In the genomic region with DNA sequence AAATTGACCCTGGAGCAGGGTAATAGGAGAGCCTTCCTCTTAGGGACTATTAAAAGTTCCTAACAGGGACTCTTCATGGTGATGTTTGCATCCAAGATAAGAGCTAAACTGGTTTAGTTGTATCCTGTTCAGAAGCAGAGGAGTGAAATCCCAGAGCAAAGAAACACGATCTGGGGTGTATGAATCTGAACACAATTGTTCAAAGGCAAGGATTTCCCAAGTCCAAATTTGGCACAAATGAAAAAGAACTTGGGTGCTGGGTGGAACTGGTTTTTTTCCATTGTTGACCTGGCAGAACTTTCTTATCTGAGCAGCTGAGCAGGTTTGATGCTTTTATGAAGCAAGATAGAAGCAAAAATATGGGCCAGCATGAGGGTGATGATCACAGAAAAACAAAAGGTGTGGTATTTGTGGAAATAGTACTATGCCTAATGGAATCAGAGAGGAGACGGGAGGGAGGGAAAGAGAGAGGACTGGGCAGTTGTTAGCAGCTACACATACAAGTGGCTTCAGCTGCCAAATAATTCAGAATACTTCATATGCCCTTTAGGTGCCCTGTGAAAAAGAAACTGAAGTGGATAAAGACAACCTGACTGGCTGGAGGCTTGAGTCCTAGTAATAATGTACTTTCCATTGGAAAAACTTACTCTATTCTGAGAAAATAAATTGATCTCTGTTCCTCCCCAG, we compare ENCODE assay signal across 8 cellular contexts. TPM values are rescaled to one million over a fixed set of nuclear protein-coding genes. Genes with fewer than 3 reads are reported as not detected.
DNase-seq lines count a peak whose midpoint lies in the region; ATAC-seq and TF ChIP-seq lines count a peak whose summit lies in the region.

No MANE protein-coding gene starts in this region.

- CTCF ChIA-PET in OCI-LY7 (lab: Charles Lee; ENCODE audit: unreplicated experiment), result no interaction called here

- H3K4me1 ChIP-seq in OCI-LY7 (ENCODE audit: insufficient read depth, low read length, poor library complexity, severe bottlenecking) (peaks cover 95% of the 10 kb centered on the region), esophagus (ENCODE audit: control insufficient read depth in 2 of 2, insufficient read depth in 2 of 2, low read length in 1 of 2) (peaks cover 0 to 6% of the 10 kb centered on the region in 2 donors)

- H3K4me3 ChIP-seq in OCI-LY7 (ENCODE audit: low read depth, low read length, poor library complexity, severe bottlenecking) (peak overlapping the region; percentile 22), esophagus (ENCODE audit: low read depth in 1 of 2, low read length in 2 of 2) (peak overlapping the region in 1 of 2 donors; percentile 12)

- intact Hi-C loops in OCI-LY7 (cut with micrococcal nuclease; ENCODE audit: unreplicated experiment), result no loop called here

- H3K4me2 ChIP-seq in OCI-LY7 (ENCODE audit: low read length), result peak overlapping the region; percentile 65

- peak overlapping the region; percentile 77 for H2AFZ ChIP-seq in OCI-LY7 (ENCODE audit: low read length)

- ATAC-seq in activated CD4-positive, CD25-positive, alpha-beta regulatory T cell treated with anti-CD3 and anti-CD28 coated beads, Interleukin-2, amount 50 U/mL, for 24 hours, result peak; percentile 55 to 61

- H3K9me2 ChIP-seq in OCI-LY7 (ENCODE audit: insufficient read depth, low read length), result no peaks in the 10 kb centered on the region

- peaks cover 56% of the 10 kb centered on the region; the same call in 1 of the 2 replicates for H3K79me2 ChIP-seq in OCI-LY7 (ENCODE audit: insufficient read depth, low read depth, low read length)

- H3K9me3 ChIP-seq in OCI-LY7 (ENCODE audit: low read length) (no peaks in the 10 kb centered on the region), esophagus (ENCODE audit: control insufficient read depth in 2 of 2, insufficient read depth in 1 of 2, low read depth in 1 of 2, low read length in 1 of 2) (no peaks in the 10 kb centered on the region)

- 15 to 18% methylated on average over 2 of the region's 2 CpGs for WGBS in esophagus, 2 donors

- POLR2A ChIA-PET in OCI-LY7 (lab: Charles Lee), result interaction anchor here (0.6 to 1.2 kb wide), 6 partner anchors 10 to 323 kb away, joined by 3 to 5 read pairs (median 3); partner anchors contain the start of genes FBXO24, LRCH4 and MOSPD3

- TF ChIP-seq CTCF in OCI-LY7 (conservative IDR thresholded peaks at IDR 0.05; ENCODE audit: low read length), result no peak

- H3K36me3 ChIP-seq in OCI-LY7 (ENCODE audit: insufficient read depth, low read length), result peaks cover 8% of the 10 kb centered on the region; the same call in 1 of the 2 replicates
- H3K36me3 ChIP-seq in esophagus (ENCODE audit: control insufficient read depth in 2 of 2, insufficient read depth in 2 of 2, low read length in 1 of 2), result no peaks in the 10 kb centered on the region

- H3K27me3 ChIP-seq in esophagus (ENCODE audit: control insufficient read depth in 1 of 2, insufficient read depth in 2 of 2, low read length in 2 of 2), result no peaks in the 10 kb centered on the region

- no peak for DNase-seq in activated CD4-positive, CD25-positive, alpha-beta regulatory T cell (lab: John Stamatoyannopoulos, UW)
- no peak for DNase-seq in OCI-LY7 (ENCODE audit: low spot score)
- DNase-seq in pons (ENCODE audit: low spot score), result peak; percentile 21
- DNase-seq in midbrain (lab: John Stamatoyannopoulos, UW), result no peak
- no peak for DNase-seq in DMS 273 treated with DMSO at 0.1 percent for 48 hours (lab: John Stamatoyannopoulos, UW)
- no peak for DNase-seq in NCI-H2107 treated with DMSO at 0.1 percent for 48 hours (lab: John Stamatoyannopoulos, UW; ENCODE audit: unreplicated experiment)

- no TSS peak for BruUV-seq in OCI-LY7 (replicated peaks; lab: Mats Ljungman, UMichigan)

- H4K20me1 ChIP-seq in OCI-LY7 (ENCODE audit: insufficient read depth, low read length), result no peaks in the 10 kb centered on the region

- H3K27ac ChIP-seq in OCI-LY7 (ENCODE audit: low read depth, low read length, poor library complexity, severe bottlenecking) (peak overlapping the region; percentile 46), esophagus (ENCODE audit: low read depth in 2 of 2, low read length in 1 of 2) (peak overlapping the region; percentile 93 to 97)

RNA-seq across cellular contexts. Expression of gene AGFG2, which starts 6.1 kb away (rescaled TPM):
- 7.9 and 11.5 TPM in 2 replicates for total RNA-seq in OCI-LY7 (2014; rRNA removed; shearing (Covaris generic))
- 15.2 and 17.1 TPM in 2 replicates for total RNA-seq in OCI-LY7 (2022)
- 10 to 100 TPM; 15.8 to 37.9 TPM for polyA plus RNA-seq in esophagus

RNA-seq across cellular contexts. Expression of gene SAP25, which starts 28.6 kb away (rescaled TPM):
- 1.2 and 1.5 TPM in 2 replicates for total RNA-seq in OCI-LY7 (2014; rRNA removed; shearing (Covaris generic))
- total RNA-seq in OCI-LY7 (2022), result 12.7 and 14.0 TPM in 2 replicates
- 1 to 10 TPM; 1.5 to 3.3 TPM for polyA plus RNA-seq in esophagus

RNA-seq across cellular contexts. Expression of gene LRCH4, which starts 40.8 kb away (rescaled TPM):
- total RNA-seq in OCI-LY7 (2014; rRNA removed; shearing (Covaris generic)), result 30.3 and 39.2 TPM in 2 replicates
- total RNA-seq in OCI-LY7 (2022), result 72.0 and 75.5 TPM in 2 replicates
- polyA plus RNA-seq in esophagus, result 10 to 100 TPM; 32.3 to 73.4 TPM

RNA-seq across cellular contexts. Expression of gene FBXO24, which starts 41.0 kb away (rescaled TPM):
- total RNA-seq in OCI-LY7 (2014; rRNA removed; shearing (Covaris generic)), result 0.16 TPM in 1 of 2 replicates, not detected in the other
- total RNA-seq in OCI-LY7 (2022), result 1.2 and 1.7 TPM in 2 replicates
- under 1 TPM; 0.33 to 0.81 TPM for polyA plus RNA-seq in esophagus

RNA-seq across cellular contexts. Expression of gene PCOLCE, which starts 57.1 kb away (rescaled TPM):
- 8.8 and 27.6 TPM in 2 replicates for total RNA-seq in OCI-LY7 (2014; rRNA removed; shearing (Covaris generic))
- 32.3 and 38.3 TPM in 2 replicates for total RNA-seq in OCI-LY7 (2022)
- 10 to 100 TPM in 1 of 2 donors, 1 to 10 TPM in 1; 9.9 to 11.0 TPM for polyA plus RNA-seq in esophagus
